ENCODE assay signal across 31 cellular contexts in genomic region chr2:121244616-121245015, GRCh38. TPM values are rescaled to one million over a fixed set of nuclear protein-coding genes. Genes with fewer than 3 reads are reported as not detected.
"Had no signal": no experiment of that assay in that cellular context is flagged by ENCODE, and none has a peak within 500 bp of the region (broad histone marks: within the 10 kb centered on the region; RNA-seq: fewer than 3 reads in every experiment).

No MANE protein-coding gene starts in this region.

- ATAC-seq: left cardiac atrium; left lobe of liver; naive thymus-derived CD4-positive, alpha-beta T cell; right cardiac atrium; stimulated activated memory B cell treated with anti-CD40 and anti-IgM and Interleukin-4, amounts not matched to agents 10 μg/mL and 1 μg/mL and 100 μg/mL, for 72 hours; stimulated activated naive CD8-positive, alpha-beta T cell treated with anti-CD3 and anti-CD28 coated beads, Interleukin-15, amount 100 ng/mL, for 72 hours had no signal

- H3K27me3 ChIP-seq: heart right ventricle, hepatocyte, sigmoid colon, tibial nerve had no signal

- DNase-seq: glutamatergic neuron; heart right ventricle; islet precursor cell; kidney glomerular epithelial cell; left cardiac atrium; midbrain; naive thymus-derived CD4-positive, alpha-beta T cell; nucleus accumbens; retina; right cardiac atrium; small intestine; stimulated activated CD4-positive, alpha-beta T cell treated with anti-CD3 and anti-CD28 coated beads, Interleukin-1b, Interleukin-23, amount 100 ng/mL, for 48 hours; stimulated activated CD4-positive, alpha-beta T cell treated with anti-CD3 and anti-CD28 coated beads, Interleukin-2, amount 100 ng/mL, for 48 hours; stimulated activated CD4-positive, alpha-beta T cell treated with anti-CD3 and anti-CD28 coated beads, Interleukin-4, amount 100 ng/mL, for 4 hours; stimulated activated CD8-positive, alpha-beta memory T cell treated with anti-CD3 and anti-CD28 coated beads, Interleukin-4, amount 100 ng/mL, for 48 hours; stimulated activated naive CD4-positive, alpha-beta T cell treated with Interleukin-2 at 50 U/mL for 16 hours; stimulated activated naive CD8-positive, alpha-beta T cell treated with anti-CD3 and anti-CD28 coated beads, Interleukin-15, amount 100 ng/mL, for 72 hours; substantia nigra had no signal

- H3K9me3 Mint-ChIP-seq: naive thymus-derived CD4-positive, alpha-beta T cell; natural killer cell treated with Interleukin-12 subunit alpha and Interleukin-12 subunit beta and Interleukin-15 and Interleukin-18, amount 100 ng/mL, for 72 hours; stimulated activated memory B cell treated with anti-CD40 and anti-IgM and Interleukin-4, amounts not matched to agents 10 μg/mL and 1 μg/mL and 100 μg/mL, for 72 hours; stimulated activated naive CD8-positive, alpha-beta T cell treated with anti-CD3 and anti-CD28 coated beads, Interleukin-15, amount 100 ng/mL, for 72 hours; type B pancreatic cell had no signal

- H3K27me3 Mint-ChIP-seq: natural killer cell treated with Interleukin-12 subunit alpha and Interleukin-12 subunit beta and Interleukin-15 and Interleukin-18, amount 100 ng/mL, for 72 hours; stimulated activated memory B cell treated with anti-CD40 and anti-IgM and Interleukin-4, amounts not matched to agents 10 μg/mL and 1 μg/mL and 100 μg/mL, for 72 hours; stimulated activated naive CD8-positive, alpha-beta T cell treated with anti-CD3 and anti-CD28 coated beads, Interleukin-15, amount 100 ng/mL, for 72 hours had no signal

- H3K9ac ChIP-seq: parathyroid adenoma had no signal

- H3K36me3 ChIP-seq: heart right ventricle, prostate gland, sigmoid colon, tibial nerve had no signal

- H3K4me3 ChIP-seq: heart right ventricle, hepatocyte, lung, mucosa of descending colon, prostate gland, sigmoid colon, tibial nerve had no signal

- H3K27ac Mint-ChIP-seq: naive thymus-derived CD4-positive, alpha-beta T cell; natural killer cell treated with Interleukin-12 subunit alpha and Interleukin-12 subunit beta and Interleukin-15 and Interleukin-18, amount 100 ng/mL, for 72 hours; stimulated activated memory B cell treated with anti-CD40 and anti-IgM and Interleukin-4, amounts not matched to agents 10 μg/mL and 1 μg/mL and 100 μg/mL, for 72 hours; type B pancreatic cell had no signal

- H3K4me2 ChIP-seq: hepatocyte had no signal

- H3K36me3 Mint-ChIP-seq: naive thymus-derived CD4-positive, alpha-beta T cell; natural killer cell treated with Interleukin-12 subunit alpha and Interleukin-12 subunit beta and Interleukin-15 and Interleukin-18, amount 100 ng/mL, for 72 hours; stimulated activated memory B cell treated with anti-CD40 and anti-IgM and Interleukin-4, amounts not matched to agents 10 μg/mL and 1 μg/mL and 100 μg/mL, for 72 hours; type B pancreatic cell had no signal

- H3K4me3 Mint-ChIP-seq: naive thymus-derived CD4-positive, alpha-beta T cell; natural killer cell treated with Interleukin-12 subunit alpha and Interleukin-12 subunit beta and Interleukin-15 and Interleukin-18, amount 100 ng/mL, for 72 hours; stimulated activated memory B cell treated with anti-CD40 and anti-IgM and Interleukin-4, amounts not matched to agents 10 μg/mL and 1 μg/mL and 100 μg/mL, for 72 hours; stimulated activated naive CD8-positive, alpha-beta T cell treated with anti-CD3 and anti-CD28 coated beads, Interleukin-15, amount 100 ng/mL, for 72 hours; type B pancreatic cell had no signal

- H3K4me1 Mint-ChIP-seq: stimulated activated memory B cell treated with anti-CD40 and anti-IgM and Interleukin-4, amounts not matched to agents 10 μg/mL and 1 μg/mL and 100 μg/mL, for 72 hours; stimulated activated naive CD8-positive, alpha-beta T cell treated with anti-CD3 and anti-CD28 coated beads, Interleukin-15, amount 100 ng/mL, for 72 hours had no signal

- H3K27ac ChIP-seq: heart right ventricle, hepatocyte, parathyroid adenoma, prostate gland, sigmoid colon, tibial nerve had no signal

- H3K9me3 ChIP-seq: heart right ventricle, mucosa of descending colon, prostate gland, sigmoid colon, tibial nerve had no signal

- H2AFZ ChIP-seq: hepatocyte, parathyroid adenoma had no signal

- H3K4me1 ChIP-seq: heart right ventricle, parathyroid adenoma, prostate gland, sigmoid colon, tibial nerve had no signal

RNA-seq across cellular contexts. Expression of gene TFCP2L1, which starts 40.4 kb away (rescaled TPM):
- total RNA-seq: myocyte, osteocyte had no signal
- polyA plus RNA-seq: naive thymus-derived CD4-positive, alpha-beta T cell had no signal
